Comparison of ENCODE assay signal across 8 cellular contexts in genomic region chr1:25246600-25247023, GRCh38. TPM values are rescaled to one million over a fixed set of nuclear protein-coding genes. Genes with fewer than 3 reads are reported as not detected.
A peak's percentile ranks its signal among the peaks of the same experiment; 100 is the strongest.
DNase-seq lines count a peak whose midpoint lies in the region; ATAC-seq, FAIRE-seq and TF ChIP-seq lines count a peak whose summit lies in the region.

No MANE protein-coding gene starts in this region.

- peak overlapping the region; percentile 73 for H3K4me3 ChIP-seq in PC-9
- peak overlapping the region; percentile 99 for H3K4me3 ChIP-seq in bronchial epithelial cell (ENCODE audit: low read depth, low read length)
- H3K4me3 ChIP-seq in lung = peak overlapping the region; percentile 86
- H3K4me3 ChIP-seq in testis = peak overlapping the region; percentile 89 to 92

- TF ChIP-seq POLR2A in testis (IDR thresholded peaks at IDR 0.05) = no peak

- peaks cover 20% of the 10 kb centered on the region for H3F3A ChIP-seq in PC-9 (ENCODE audit: insufficient read depth, low read depth)

- intact Hi-C loops in PC-9 (cut with micrococcal nuclease; ENCODE audit: unreplicated experiment) = loop anchor here (5.0 to 10.0 kb wide), 2 partner anchors 106 to 568 kb away; partner anchors contain the start of gene MTFR1L
- intact Hi-C loops in testis (cut with DNase I; ENCODE audit: low total_unique reads) = no loop called here

- H3K4me2 ChIP-seq in PC-9 = peak overlapping the region; percentile 89

- no TSS peak for BruUV-seq in PC-9 (replicated peaks; lab: Mats Ljungman, UMichigan)

- peaks cover 30% of the 10 kb centered on the region for H3K79me2 ChIP-seq in PC-9 (ENCODE audit: low read depth)

- WGBS in lung, 2 donors = 0 to 1% methylated on average over 53 of the region's 53 CpGs
- 0% methylated on average over 44 to 51 of the region's 53 CpGs for WGBS in testis, 2 donors

- peak overlapping the region; percentile 85 for H2AFZ ChIP-seq in PC-9

- H3K9me2 ChIP-seq in PC-9 (ENCODE audit: insufficient read depth) = no peaks in the 10 kb centered on the region

- ATAC-seq in GM21825 (IDR thresholded peaks at IDR 0.05; ENCODE audit: unreplicated experiment) (peak; percentile 6), lung (ENCODE audit: insufficient read depth, low FRiP score) (no peak)

- peak; percentile 69 for DNase-seq in COLO668 (lab: John Stamatoyannopoulos, UW; ENCODE audit: unreplicated experiment)
- DNase-seq in PC-9 = peak in 1 of 2 experiments; percentile 20
- no peak for DNase-seq in bronchial epithelial cell (ENCODE audit: low read depth)
- DNase-seq in lung (ENCODE audit: low spot score) = no peak
- DNase-seq in testis = peak; percentile 38
- DNase-seq in activated CD4-positive, CD25-positive, alpha-beta regulatory T cell treated with anti-CD3 and anti-CD28 coated beads, Interleukin-2, amount 50 U/mL, for 72 hours = no peak
- no peak for DNase-seq in A172 (ENCODE audit: low spot score)

- H3K9me3 ChIP-seq in PC-9 (ENCODE audit: insufficient read depth, low read depth) (no peaks in the 10 kb centered on the region), lung (ENCODE audit: control insufficient read depth in 2 of 2, insufficient read depth in 1 of 2, low read length in 1 of 2) (no peaks in the 10 kb centered on the region), testis (no peaks in the 10 kb centered on the region)

- peak overlapping the region; percentile 85 for H3K27ac ChIP-seq in PC-9
- peak overlapping the region; percentile 99 to 100 for H3K27ac ChIP-seq in lung (ENCODE audit: low read depth in 1 of 2, low read length in 1 of 2)
- peak overlapping the region; percentile 98 to 100 for H3K27ac ChIP-seq in testis

- H3K27me3 ChIP-seq in PC-9 (ENCODE audit: insufficient read depth, low read depth) = no peaks in the 10 kb centered on the region
- H3K27me3 ChIP-seq in bronchial epithelial cell (ENCODE audit: control insufficient read depth, insufficient read depth, low read length) = no peaks in the 10 kb centered on the region
- no peaks in the 10 kb centered on the region for H3K27me3 ChIP-seq in lung (ENCODE audit: control insufficient read depth, insufficient read depth)
- H3K27me3 ChIP-seq in testis = no peaks in the 10 kb centered on the region

- peaks cover 28% of the 10 kb centered on the region for H4K20me1 ChIP-seq in PC-9 (ENCODE audit: insufficient read depth)

- POLR2A ChIA-PET in PC-9 (lab: Charles Lee; ENCODE audit: unreplicated experiment) = no interaction called here

- H3K36me3 ChIP-seq in PC-9 (ENCODE audit: low read depth) (peaks cover 28% of the 10 kb centered on the region), bronchial epithelial cell (ENCODE audit: control insufficient read depth, insufficient read depth, low read length) (peaks cover 18% of the 10 kb centered on the region), lung (ENCODE audit: control insufficient read depth in 2 of 2, insufficient read depth in 2 of 2, low read length in 2 of 2) (peaks cover 15 to 17% of the 10 kb centered on the region in 2 donors), testis (ENCODE audit: low read depth, missing control alignments) (no peaks in the 10 kb centered on the region)

- FAIRE-seq in bronchial epithelial cell (lab: Jason Lieb, UNC) = no peak

- H3K4me1 ChIP-seq in PC-9 (replicated peaks; ENCODE audit: insufficient read depth) (peaks cover 13% of the 10 kb centered on the region; the same call in 1 of the 2 replicates), lung (ENCODE audit: control insufficient read depth in 2 of 2, insufficient read depth in 2 of 2, low read length in 2 of 2) (peaks cover 6 to 10% of the 10 kb centered on the region in 2 donors), testis (peaks cover 8% of the 10 kb centered on the region)

- TF ChIP-seq CTCF in PC-9 (conservative IDR thresholded peaks at IDR 0.05) (no peak), bronchial epithelial cell (IDR thresholded peaks at IDR 0.05; ENCODE audit: insufficient read depth, low read length, severe bottlenecking) (no peak), lung (IDR thresholded peaks at IDR 0.05; ENCODE audit: control extremely low read depth, extremely low read depth) (no peak), testis (IDR thresholded peaks at IDR 0.05) (no peak)

- CTCF ChIA-PET in PC-9 (lab: Charles Lee) = no interaction called here

RNA-seq across cellular contexts. Expression of gene RSRP1, which starts 0.6 kb away (rescaled TPM):
- total RNA-seq in PC-9 (2021) = 113 and 163 TPM in 2 replicates
- 84.0 and 92.9 TPM in 2 replicates for total RNA-seq in bronchial epithelial cell
- 100 to 1,000 TPM; 104 to 210 TPM for total RNA-seq in lung
- 100 to 1,000 TPM in 1 of 2 donors, 10 to 100 TPM in 1; 72.6 to 364 TPM for polyA plus RNA-seq in lung
- 100 to 1,000 TPM; 171 to 175 TPM for total RNA-seq in testis
- 73.7 TPM for polyA plus RNA-seq in testis (ENCODE audit: insufficient read depth, low read depth, low replicate concordance)
- total RNA-seq in A172 (2014; rRNA removed; shearing (Covaris generic)) = 22.4 and 29.8 TPM in 2 replicates

RNA-seq across cellular contexts. Expression of gene SYF2, which starts 14.3 kb away (rescaled TPM):
- total RNA-seq in PC-9 (2021) (48.1 and 55.0 TPM in 2 replicates), bronchial epithelial cell (34.7 and 43.7 TPM in 2 replicates), lung (10 to 100 TPM; 29.7 to 99.4 TPM), testis (10 to 100 TPM; 33.9 to 38.2 TPM)
- polyA plus RNA-seq in lung (10 to 100 TPM; 51.4 to 83.5 TPM), testis (ENCODE audit: insufficient read depth, low read depth, low replicate concordance) (40.7 TPM)
- 59.0 and 85.0 TPM in 2 replicates for total RNA-seq in A172 (2014; rRNA removed; shearing (Covaris generic))

RNA-seq across cellular contexts. Expression of gene RHD, which starts 25.7 kb away (rescaled TPM):
- total RNA-seq in PC-9 (2021) = not detected in 2 replicates
- not detected in 2 replicates for total RNA-seq in bronchial epithelial cell
- total RNA-seq in lung = 1 to 10 TPM in 1 of 2 donors, not detected in 1; 2.2 TPM
- polyA plus RNA-seq in lung = under 1 TPM; 0.12 to 0.27 TPM
- under 1 TPM; 0.47 to 0.50 TPM for total RNA-seq in testis
- 0.34 TPM for polyA plus RNA-seq in testis (ENCODE audit: insufficient read depth, low read depth, low replicate concordance)
- not detected in 2 replicates for total RNA-seq in A172 (2014; rRNA removed; shearing (Covaris generic))

Comparison
In these comparisons a context has a peak if more than half of its experiments do, and no peak if none do; other contexts are left out.
1. DNase-seq: peak in COLO668 (single experiment) and testis (single experiment); none in bronchial epithelial cell (single experiment), lung (single experiment), activated CD4-positive, CD25-positive, alpha-beta regulatory T cell treated with anti-CD3 and anti-CD28 coated beads, Interleukin-2, amount 50 U/mL, for 72 hours (single experiment) and A172 (single experiment).
2. Peak in every context shown above with its lines, with median percentiles within 50 percentile points of each other: H3K27ac ChIP-seq and H3K4me3 ChIP-seq.